In genomic region chr9:127925959-127926949, GRCh38 we compare ENCODE assay signal across 7 cellular contexts. TPM values are rescaled to one million over a fixed set of nuclear protein-coding genes. Genes with fewer than 3 reads are reported as not detected.
DNase-seq lines count a peak whose midpoint lies in the region; ATAC-seq, FAIRE-seq and TF ChIP-seq lines count a peak whose summit lies in the region.
"Had no signal": no experiment of that assay in that cellular context is flagged by ENCODE, and none has a peak within 500 bp of the region (broad histone marks: within the 10 kb centered on the region; RNA-seq: fewer than 3 reads in every experiment).

No MANE protein-coding gene starts in this region.

- no peak for ATAC-seq in GM21786 (IDR thresholded peaks at IDR 0.05; ENCODE audit: unreplicated experiment)

- peak overlapping the region; percentile 95 for H3K4me2 ChIP-seq in MM.1S (ENCODE audit: low read depth, low read length)
- peak overlapping the region; percentile 88 for H3K4me2 ChIP-seq in neuronal stem cell (ENCODE audit: insufficient read depth, low read length, poor library complexity, severe bottlenecking)

- H3K4me1 ChIP-seq in MM.1S (ENCODE audit: low read length) (peaks cover 41% of the 10 kb centered on the region), neuronal stem cell (ENCODE audit: control insufficient read depth in 2 of 2, insufficient read depth in 1 of 2, low read depth in 1 of 2, low read length in 2 of 2) (peaks cover 11 to 18% of the 10 kb centered on the region in 2 donors)

- no peak overlapping the region for H3K4ac ChIP-seq in neuronal stem cell (ENCODE audit: low read length)

- H3K79me1 ChIP-seq in neuronal stem cell (ENCODE audit: low read depth, low read length) = no peaks in the 10 kb centered on the region

- no peak overlapping the region for H2BK5ac ChIP-seq in neuronal stem cell (ENCODE audit: low read length)

- H3K9ac ChIP-seq in MM.1S (ENCODE audit: low read length) (peak overlapping the region; percentile 63; the same call in 1 of the 2 replicates), neuronal stem cell (ENCODE audit: low read depth, low read length, poor library complexity) (peak overlapping the region; percentile 32)

- WGBS in neuronal stem cell (ENCODE audit: extremely low coverage in 2 of 2, insufficient read length in 2 of 2, insufficient replicate concordance in 1 of 2), 2 donors = no CpG with 5 or more reads among the region's 15 CpGs

- no peak overlapping the region for H4K8ac ChIP-seq in neuronal stem cell (ENCODE audit: low read depth, low read length)

- no peak overlapping the region for H3K18ac ChIP-seq in neuronal stem cell (ENCODE audit: low read length)

- H3K79me2 ChIP-seq in MM.1S (ENCODE audit: low read length) = no peaks in the 10 kb centered on the region

- H3K36me3 ChIP-seq in MM.1S (replicated peaks; ENCODE audit: insufficient read depth, low read length) (no peaks in the 10 kb centered on the region), bronchial epithelial cell (ENCODE audit: control insufficient read depth, insufficient read depth, low read length) (no peaks in the 10 kb centered on the region), neuronal stem cell (replicated peaks in 1 of 2; ENCODE audit: control insufficient read depth in 2 of 2, insufficient read depth in 2 of 2, low read length in 2 of 2) (no peaks in the 10 kb centered on the region)

- H3K4me3 ChIP-seq in MM.1S (ENCODE audit: low read length) (peak overlapping the region; percentile 73), bronchial epithelial cell (ENCODE audit: low read depth, low read length) (peak overlapping the region; percentile 70), neuronal stem cell (ENCODE audit: low read length in 2 of 2) (peak overlapping the region in 1 of 2 donors; percentile 68)

- H3K23ac ChIP-seq in neuronal stem cell (ENCODE audit: low read depth, low read length, poor library complexity) = no peak overlapping the region

- no peaks in the 10 kb centered on the region for H4K20me1 ChIP-seq in MM.1S (ENCODE audit: insufficient read depth, low read length)

- no peak overlapping the region for H2BK12ac ChIP-seq in neuronal stem cell (ENCODE audit: low read length)

- DNase-seq in MM.1S = no peak
- DNase-seq in bronchial epithelial cell (ENCODE audit: low read depth) = no peak
- no peak for DNase-seq in neuronal stem cell (ENCODE audit: low spot score)
- DNase-seq in T-helper 9 cell = no peak
- DNase-seq in stimulated activated CD4-positive, alpha-beta T cell treated with anti-CD3 and anti-CD28 coated beads, Interleukin-2, amount 100 ng/mL, for 48 hours = no peak

- TF ChIP-seq CTCF in MM.1S (IDR thresholded peaks at IDR 0.05; ENCODE audit: low read length) (no peak), bronchial epithelial cell (IDR thresholded peaks at IDR 0.05; ENCODE audit: insufficient read depth, low read length, severe bottlenecking) (no peak)

- H3K9me3 ChIP-seq in MM.1S (replicated peaks; ENCODE audit: insufficient read depth, low read length) (no peaks in the 10 kb centered on the region), neuronal stem cell (replicated peaks in 1 of 2; ENCODE audit: control insufficient read depth in 2 of 2, insufficient read depth in 1 of 2, low read depth in 1 of 2, low read length in 2 of 2) (no peaks in the 10 kb centered on the region)

- H2BK15ac ChIP-seq in neuronal stem cell (ENCODE audit: low read length) = no peak overlapping the region

- H2BK120ac ChIP-seq in neuronal stem cell (ENCODE audit: low read depth, low read length) = no peak overlapping the region

- H3K27ac ChIP-seq in MM.1S (ENCODE audit: low read length) = peak overlapping the region; percentile 35; the same call in 1 of the 2 replicates
- H3K27ac ChIP-seq in neuronal stem cell (replicated peaks; ENCODE audit: low read length) = no peak overlapping the region
- H3K27ac ChIP-seq: VCaP had no signal

- H4K91ac ChIP-seq in neuronal stem cell (ENCODE audit: low read depth, low read length, poor library complexity) = no peak overlapping the region

- no peak for FAIRE-seq in bronchial epithelial cell (lab: Jason Lieb, UNC)

- H3K27me3 ChIP-seq in MM.1S (replicated peaks; ENCODE audit: insufficient read depth, low read length) = no peaks in the 10 kb centered on the region
- no peaks in the 10 kb centered on the region for H3K27me3 ChIP-seq in bronchial epithelial cell (ENCODE audit: control insufficient read depth, insufficient read depth, low read length)
- peaks cover 2 to 73% (median 42%) of the 10 kb centered on the region in 3 experiments for H3K27me3 ChIP-seq in neuronal stem cell (ENCODE audit: control insufficient read depth in 3 of 3, insufficient read depth in 3 of 3, low read depth in 1 of 3, low read length in 3 of 3)

- H2AFZ ChIP-seq in MM.1S (ENCODE audit: low read length) (peak overlapping the region; percentile 87), neuronal stem cell (ENCODE audit: low read length) (peak overlapping the region; percentile 81)

- no peak overlapping the region for H2AK5ac ChIP-seq in neuronal stem cell (ENCODE audit: low read depth, low read length)

- no peak overlapping the region for H3K14ac ChIP-seq in neuronal stem cell (ENCODE audit: low read length)

- peaks cover 50% of the 10 kb centered on the region for H3F3A ChIP-seq in MM.1S (ENCODE audit: insufficient read depth, low read length)

- H3K9me2 ChIP-seq in MM.1S (replicated peaks; ENCODE audit: insufficient read depth, low read length) = no peaks in the 10 kb centered on the region

RNA-seq across cellular contexts. Expression of gene PIP5KL1, which starts 4.3 kb away (rescaled TPM):
- total RNA-seq in bronchial epithelial cell = 2.1 and 5.1 TPM in 2 replicates
- 2.4 TPM for polyA plus RNA-seq in neuronal stem cell (2013, experiment 1 of 2)
- polyA plus RNA-seq in neuronal stem cell (2013, experiment 2 of 2) = 2.5 TPM

RNA-seq across cellular contexts. Expression of gene ST6GALNAC4, which starts 9.4 kb away (rescaled TPM):
- 21.3 and 21.8 TPM in 2 replicates for total RNA-seq in bronchial epithelial cell
- 11.3 TPM for polyA plus RNA-seq in neuronal stem cell (2013, experiment 1 of 2)
- 12.7 TPM for polyA plus RNA-seq in neuronal stem cell (2013, experiment 2 of 2)

RNA-seq across cellular contexts. Expression of gene DPM2, which starts 11.4 kb away (rescaled TPM):
- total RNA-seq in bronchial epithelial cell = 11.8 and 17.4 TPM in 2 replicates
- polyA plus RNA-seq in neuronal stem cell (2013, experiment 1 of 2) = 27.5 TPM
- 25.3 TPM for polyA plus RNA-seq in neuronal stem cell (2013, experiment 2 of 2)

RNA-seq across cellular contexts. Expression of gene ST6GALNAC6, which starts 26.9 kb away (rescaled TPM):
- total RNA-seq in bronchial epithelial cell = 18.2 and 18.4 TPM in 2 replicates
- polyA plus RNA-seq in neuronal stem cell (2013, experiment 1 of 2) = 31.0 TPM
- polyA plus RNA-seq in neuronal stem cell (2013, experiment 2 of 2) = 30.5 TPM

RNA-seq across cellular contexts. Expression of gene AK1, which starts 48.8 kb away (rescaled TPM):
- total RNA-seq in bronchial epithelial cell = 19.0 and 54.0 TPM in 2 replicates
- 36.1 TPM for polyA plus RNA-seq in neuronal stem cell (2013, experiment 1 of 2)
- 36.6 TPM for polyA plus RNA-seq in neuronal stem cell (2013, experiment 2 of 2)
